28 cellular contexts compared by ENCODE assay signal in genomic region chr18:71849407-71849806, GRCh38.
DNase-seq lines count a peak whose midpoint lies in the region; ATAC-seq and TF ChIP-seq lines count a peak whose summit lies in the region.
"Had no signal": no experiment of that assay in that cellular context is flagged by ENCODE, and none has a peak within 500 bp of the region (broad histone marks: within the 10 kb centered on the region; RNA-seq: fewer than 3 reads in every experiment).

No MANE protein-coding gene starts in this region.

- POLR2A ChIA-PET in activated CD8-positive, alpha-beta T cell treated with anti-CD3 and anti-CD28 coated beads for 36 hours (lab: Charles Lee): no interaction called here
- POLR2A ChIA-PET in activated CD8-positive, alpha-beta T cell treated with anti-CD3 and anti-CD28 coated beads, Interleukin-2, amount 10 ng/mL, durations not matched to agents 7 days and 5 days (lab: Charles Lee): no interaction called here

- no peaks in the 10 kb centered on the region for H3K79me2 ChIP-seq in Karpas-422 (ENCODE audit: low read length)

- H3K4me1 Mint-ChIP-seq in activated CD8-positive, alpha-beta T cell treated with anti-CD3 and anti-CD28 coated beads for 36 hours (ENCODE audit: low read depth): no peaks in the 10 kb centered on the region
- no peaks in the 10 kb centered on the region for H3K4me1 Mint-ChIP-seq in activated CD8-positive, alpha-beta T cell treated with anti-CD3 and anti-CD28 coated beads, Interleukin-2, amount 10 ng/mL, durations not matched to agents 7 days and 5 days (ENCODE audit: low read depth)

- no peaks in the 10 kb centered on the region for H3K27me3 ChIP-seq in Karpas-422 (ENCODE audit: low read length)
- no peaks in the 10 kb centered on the region for H3K27me3 ChIP-seq in brain microvascular endothelial cell (replicated peaks)
- H3K27me3 ChIP-seq: adrenal gland; BLaER1 treated with 17β-estradiol and CSF1 and Interleukin-3, amounts not matched to agents 10 nM and 100 nM; colonic mucosa had no signal

- no peak for ATAC-seq in activated CD8-positive, alpha-beta T cell treated with anti-CD3 and anti-CD28 coated beads for 36 hours
- ATAC-seq in activated CD8-positive, alpha-beta T cell treated with anti-CD3 and anti-CD28 coated beads, Interleukin-2, amount 10 ng/mL, durations not matched to agents 7 days and 5 days: no peak
- ATAC-seq in HG02973 (IDR thresholded peaks at IDR 0.05; ENCODE audit: unreplicated experiment) (no peak), HG03442 (IDR thresholded peaks at IDR 0.05; ENCODE audit: unreplicated experiment) (no peak), GM21825 (IDR thresholded peaks at IDR 0.05; ENCODE audit: unreplicated experiment) (no peak)
- ATAC-seq: activated T-cell treated with anti-CD3 and anti-CD28 coated beads, Interleukin-2, amount 50 U/mL, for 72 hours; K562; left cardiac atrium; sciatic nerve; stimulated activated memory B cell treated with anti-CD40 and anti-IgM and Interleukin-4, amounts not matched to agents 10 μg/mL and 1 μg/mL and 100 μg/mL, for 72 hours had no signal

- H3K27ac Mint-ChIP-seq in activated CD8-positive, alpha-beta T cell treated with anti-CD3 and anti-CD28 coated beads for 36 hours: no peak overlapping the region
- H3K27ac Mint-ChIP-seq in activated CD8-positive, alpha-beta T cell treated with anti-CD3 and anti-CD28 coated beads, Interleukin-2, amount 10 ng/mL, durations not matched to agents 7 days and 5 days: no peak overlapping the region
- H3K27ac Mint-ChIP-seq: activated T-cell treated with anti-CD3 and anti-CD28 coated beads, Interleukin-2, amount 50 U/mL, for 72 hours; stimulated activated memory B cell treated with anti-CD40 and anti-IgM and Interleukin-4, amounts not matched to agents 10 μg/mL and 1 μg/mL and 100 μg/mL, for 72 hours had no signal

- no peak overlapping the region for H3K27ac ChIP-seq in Karpas-422 (ENCODE audit: low read length)
- H3K27ac ChIP-seq in brain microvascular endothelial cell: no peak overlapping the region
- H3K27ac ChIP-seq: adrenal gland; BLaER1 treated with 17β-estradiol and CSF1 and Interleukin-3, amounts not matched to agents 10 nM and 100 nM; colonic mucosa; GM23248 had no signal

- H3K4me3 Mint-ChIP-seq in activated CD8-positive, alpha-beta T cell treated with anti-CD3 and anti-CD28 coated beads for 36 hours: no peak overlapping the region
- no peak overlapping the region for H3K4me3 Mint-ChIP-seq in activated CD8-positive, alpha-beta T cell treated with anti-CD3 and anti-CD28 coated beads, Interleukin-2, amount 10 ng/mL, durations not matched to agents 7 days and 5 days
- H3K4me3 Mint-ChIP-seq: activated T-cell treated with anti-CD3 and anti-CD28 coated beads, Interleukin-2, amount 50 U/mL, for 72 hours; stimulated activated memory B cell treated with anti-CD40 and anti-IgM and Interleukin-4, amounts not matched to agents 10 μg/mL and 1 μg/mL and 100 μg/mL, for 72 hours had no signal

- H4K20me1 ChIP-seq in Karpas-422 (ENCODE audit: insufficient read depth, low read depth, low read length): no peaks in the 10 kb centered on the region
- H4K20me1 ChIP-seq: BLaER1 treated with 17β-estradiol and CSF1 and Interleukin-3, amounts not matched to agents 10 nM and 100 nM had no signal

- CTCF ChIA-PET in activated CD8-positive, alpha-beta T cell treated with anti-CD3 and anti-CD28 coated beads for 36 hours (lab: Charles Lee): no interaction called here
- CTCF ChIA-PET in activated CD8-positive, alpha-beta T cell treated with anti-CD3 and anti-CD28 coated beads, Interleukin-2, amount 10 ng/mL, durations not matched to agents 7 days and 5 days (lab: Charles Lee): interaction anchor here (1.0 kb wide), 1 partner anchor 1673 kb away, joined by 3 read pairs; no protein-coding TSS in a partner anchor

- intact Hi-C loops in activated CD8-positive, alpha-beta T cell treated with anti-CD3 and anti-CD28 coated beads for 36 hours (cut with micrococcal nuclease): no loop called here

- no peak overlapping the region for H3K4me2 ChIP-seq in Karpas-422 (ENCODE audit: low read depth, low read length, poor library complexity, severe bottlenecking)
- H3K4me2 ChIP-seq: BLaER1 treated with 17β-estradiol and CSF1 and Interleukin-3, amounts not matched to agents 10 nM and 100 nM had no signal

- peaks cover 8% of the 10 kb centered on the region for H3K9me3 Mint-ChIP-seq in activated CD8-positive, alpha-beta T cell treated with anti-CD3 and anti-CD28 coated beads for 36 hours
- H3K9me3 Mint-ChIP-seq in activated CD8-positive, alpha-beta T cell treated with anti-CD3 and anti-CD28 coated beads, Interleukin-2, amount 10 ng/mL, durations not matched to agents 7 days and 5 days (ENCODE audit: insufficient read depth): peaks cover 5% of the 10 kb centered on the region

- DNase-seq in activated CD8-positive, alpha-beta T cell treated with anti-CD3 and anti-CD28 coated beads for 36 hours: peak; percentile 4
- no peak for DNase-seq in activated CD8-positive, alpha-beta T cell treated with anti-CD3 and anti-CD28 coated beads, Interleukin-2, amount 10 ng/mL, durations not matched to agents 7 days and 5 days
- DNase-seq in Karpas-422 (peak; percentile 54), brain microvascular endothelial cell (no peak), retinal pigment epithelial cell (ENCODE audit: low read depth) (no peak)
- DNase-seq: activated CD4-positive, alpha-beta T cell treated with anti-CD3 and anti-CD28 coated beads for 4 hours; activated naive CD4-positive, alpha-beta T cell; activated T-cell treated with anti-CD3 and anti-CD28 coated beads, Interleukin-2, amount 50 U/mL, for 72 hours; adrenal gland; colonic mucosa; COR-L47; effector memory CD4-positive, alpha-beta T cell; foreskin fibroblast; GM23248; left cardiac atrium; NCI-H1436; NCI-H2081 treated with DMSO at 0.1 percent for 48 hours; NCI-H226; NCI-H69; stimulated activated CD4-positive, alpha-beta T cell treated with anti-CD3 and anti-CD28 coated beads, Interleukin-4, amount 100 ng/mL, for 4 hours; substantia nigra had no signal

- no peak overlapping the region for H3K9ac ChIP-seq in Karpas-422 (ENCODE audit: low read length)
- H3K9ac ChIP-seq: BLaER1 treated with 17β-estradiol and CSF1 and Interleukin-3, amounts not matched to agents 10 nM and 100 nM; GM23248 had no signal

- H3K36me3 Mint-ChIP-seq in activated CD8-positive, alpha-beta T cell treated with anti-CD3 and anti-CD28 coated beads for 36 hours (ENCODE audit: low read depth): no peaks in the 10 kb centered on the region
- no peaks in the 10 kb centered on the region for H3K36me3 Mint-ChIP-seq in activated CD8-positive, alpha-beta T cell treated with anti-CD3 and anti-CD28 coated beads, Interleukin-2, amount 10 ng/mL, durations not matched to agents 7 days and 5 days (ENCODE audit: low read depth)
- H3K36me3 Mint-ChIP-seq: stimulated activated memory B cell treated with anti-CD40 and anti-IgM and Interleukin-4, amounts not matched to agents 10 μg/mL and 1 μg/mL and 100 μg/mL, for 72 hours had no signal

- no peak overlapping the region for H2AFZ ChIP-seq in Karpas-422 (ENCODE audit: low read length)
- H2AFZ ChIP-seq: GM23248 had no signal

- TF ChIP-seq CTCF in activated CD8-positive, alpha-beta T cell treated with anti-CD3 and anti-CD28 coated beads for 36 hours (IDR thresholded peaks at IDR 0.05): no peak
- TF ChIP-seq CTCF in brain microvascular endothelial cell (IDR thresholded peaks at IDR 0.05; ENCODE audit: low read depth, low read length, missing control alignments): peak; percentile 25
- peak; percentile 11 for TF ChIP-seq CTCF in retinal pigment epithelial cell (conservative IDR thresholded peaks at IDR 0.05; ENCODE audit: low read depth, low read length)

- peaks cover 73% of the 10 kb centered on the region for H3K9me3 ChIP-seq in Karpas-422 (ENCODE audit: low read length)
- H3K9me3 ChIP-seq: adrenal gland, colonic mucosa had no signal

- no peaks in the 10 kb centered on the region for H3K4me1 ChIP-seq in Karpas-422 (ENCODE audit: low read length)
- H3K4me1 ChIP-seq: adrenal gland, colonic mucosa had no signal

- no peaks in the 10 kb centered on the region for H3K27me3 Mint-ChIP-seq in activated CD8-positive, alpha-beta T cell treated with anti-CD3 and anti-CD28 coated beads for 36 hours
- H3K27me3 Mint-ChIP-seq in activated CD8-positive, alpha-beta T cell treated with anti-CD3 and anti-CD28 coated beads, Interleukin-2, amount 10 ng/mL, durations not matched to agents 7 days and 5 days (ENCODE audit: low read depth): no peaks in the 10 kb centered on the region
- H3K27me3 Mint-ChIP-seq: stimulated activated memory B cell treated with anti-CD40 and anti-IgM and Interleukin-4, amounts not matched to agents 10 μg/mL and 1 μg/mL and 100 μg/mL, for 72 hours had no signal

- H3K36me3 ChIP-seq in Karpas-422 (ENCODE audit: insufficient read depth, low read length) (no peaks in the 10 kb centered on the region), brain microvascular endothelial cell (replicated peaks) (no peaks in the 10 kb centered on the region)
- H3K36me3 ChIP-seq: adrenal gland; BLaER1 treated with 17β-estradiol and CSF1 and Interleukin-3, amounts not matched to agents 10 nM and 100 nM; colonic mucosa had no signal

- H3K4me3 ChIP-seq in Karpas-422 (ENCODE audit: low read length) (no peak overlapping the region), brain microvascular endothelial cell (ENCODE audit: low read depth, low read length) (no peak overlapping the region), retinal pigment epithelial cell (ENCODE audit: low read length) (no peak overlapping the region)
- H3K4me3 ChIP-seq: adrenal gland; BLaER1 treated with 17β-estradiol and CSF1 and Interleukin-3, amounts not matched to agents 10 nM and 100 nM; colonic mucosa; GM23248; K562 had no signal

- in situ Hi-C loops in brain microvascular endothelial cell (cut with HindIII; ENCODE audit: low pct_ligation_motif_present, low sequenced_read_pairs): no loop called here

- H3K9me2 ChIP-seq in Karpas-422 (replicated peaks; ENCODE audit: insufficient read depth, low read length): no peaks in the 10 kb centered on the region

Comparison
In these comparisons a context has a peak if more than half of its experiments do, and no peak if none do; other contexts are left out.
1. DNase-seq: peak in activated CD8-positive, alpha-beta T cell treated with anti-CD3 and anti-CD28 coated beads for 36 hours (single experiment) and Karpas-422 (single experiment); none in activated CD8-positive, alpha-beta T cell treated with anti-CD3 and anti-CD28 coated beads, Interleukin-2, amount 10 ng/mL, durations not matched to agents 7 days and 5 days (single experiment), brain microvascular endothelial cell (single experiment) and retinal pigment epithelial cell (single experiment).